In genomic region chr15:66705277-66705927, GRCh38 we compare ENCODE assay signal across 13 cellular contexts. TPM values are rescaled to one million over a fixed set of nuclear protein-coding genes. Genes with fewer than 3 reads are reported as not detected.
DNase-seq lines count a peak whose midpoint lies in the region; ATAC-seq and TF ChIP-seq lines count a peak whose summit lies in the region.
"Had no signal": no experiment of that assay in that cellular context is flagged by ENCODE, and none has a peak within 500 bp of the region (broad histone marks: within the 10 kb centered on the region; RNA-seq: fewer than 3 reads in every experiment).

No MANE protein-coding gene starts in this region.

- ATAC-seq in HG03442 (IDR thresholded peaks at IDR 0.05; ENCODE audit: unreplicated experiment) (no peak), body of pancreas (no peak), HG02798 (IDR thresholded peaks at IDR 0.05; ENCODE audit: poor library complexity, unreplicated experiment) (no peak)

- WGBS in esophagus muscularis mucosa, result 83% methylated on average over 3 of the region's 3 CpGs
- WGBS in body of pancreas, 2 donors, result 65 to 90% methylated on average over 3 of the region's 3 CpGs

- peak overlapping the region; percentile 70 to 91 (median 83) for H3K27ac ChIP-seq in esophagus muscularis mucosa (replicated peaks in 1 of 4)
- H3K27ac ChIP-seq in osteoblast (ENCODE audit: low read depth, low read length), result peak overlapping the region; percentile 31
- H3K27ac ChIP-seq in body of pancreas, result no peak overlapping the region

- peaks cover 25% of the 10 kb centered on the region for H3K4me1 Mint-ChIP-seq in CD14-positive monocyte

- peaks cover 15 to 18% of the 10 kb centered on the region in 2 donors for H3K36me3 Mint-ChIP-seq in CD14-positive monocyte

- no peak for TF ChIP-seq POLR2A in esophagus muscularis mucosa (IDR thresholded peaks at IDR 0.05; ENCODE audit: low read depth)
- no peak for TF ChIP-seq POLR2A in body of pancreas (IDR thresholded peaks at IDR 0.05)

- H3K4me1 ChIP-seq in esophagus muscularis mucosa, result peaks cover 39 to 71% (median 63%) of the 10 kb centered on the region in 4 donors
- H3K4me1 ChIP-seq in osteoblast (ENCODE audit: insufficient read depth, low read length), result peaks cover 55% of the 10 kb centered on the region
- peaks cover 58% of the 10 kb centered on the region for H3K4me1 ChIP-seq in body of pancreas

- H3K27me3 ChIP-seq in esophagus muscularis mucosa (no peaks in the 10 kb centered on the region), osteoblast (ENCODE audit: insufficient read depth, low read length) (no peaks in the 10 kb centered on the region), body of pancreas (no peaks in the 10 kb centered on the region)

- peak overlapping the region; percentile 27 to 88 for H3K4me3 Mint-ChIP-seq in CD14-positive monocyte

- intact Hi-C loops in CD14-positive monocyte (cut with micrococcal nuclease) (loop anchor here (10.0 kb wide), 2 partner anchors 129 to 321 kb away; partner anchors contain the start of gene MAP2K1 (in 1 of the 2)), esophagus muscularis mucosa (cut with DNase I) (loop anchor here (2.0 kb wide), 1 partner anchor 69 kb away; no protein-coding TSS in a partner anchor), body of pancreas (cut with DNase I) (loop anchor here (5.0 kb wide), 1 partner anchor 42 kb away; no protein-coding TSS in a partner anchor)

- TF ChIP-seq CTCF in CD14-positive monocyte (IDR thresholded peaks at IDR 0.05) (no peak), esophagus muscularis mucosa (IDR thresholded peaks at IDR 0.05) (no peak), osteoblast (IDR thresholded peaks at IDR 0.05; ENCODE audit: extremely low read depth, low read depth, low read length) (no peak), body of pancreas (IDR thresholded peaks at IDR 0.05) (no peak)

- no peaks in the 10 kb centered on the region for H3K9me3 ChIP-seq in esophagus muscularis mucosa
- H3K9me3 ChIP-seq in osteoblast (ENCODE audit: low read depth, low read length), result no peaks in the 10 kb centered on the region
- H3K9me3 ChIP-seq in body of pancreas, result no peaks in the 10 kb centered on the region

- no peak for TF ChIP-seq EP300 in esophagus muscularis mucosa (IDR thresholded peaks at IDR 0.05)

- H3K4me3 ChIP-seq in esophagus muscularis mucosa, result peak overlapping the region; percentile 66 to 86 (median 74)
- peak overlapping the region; percentile 91 for H3K4me3 ChIP-seq in osteoblast (ENCODE audit: insufficient read depth, low read length)
- no peak overlapping the region for H3K4me3 ChIP-seq in body of pancreas

- H3K9me3 Mint-ChIP-seq in CD14-positive monocyte, result peaks cover 0 to 5% (median 2%) of the 10 kb centered on the region in 7 donors

- H3K27me3 Mint-ChIP-seq in CD14-positive monocyte (ENCODE audit: low read depth in 3 of 3), result peaks cover 24 to 35% (median 25%) of the 10 kb centered on the region in 3 donors

- DNase-seq in CD14-positive monocyte (ENCODE audit: low spot score) (no peak), MV-4-11 (lab: John Stamatoyannopoulos, UW) (peak; percentile 35), esophagus muscularis mucosa (ENCODE audit: extremely low spot score) (no peak), osteoblast (ENCODE audit: insufficient read length, low spot score, missing footprints) (peak; percentile 92), body of pancreas (no peak), NCI-H1694 (lab: John Stamatoyannopoulos, UW) (no peak)
- DNase-seq: activated CD4-positive, alpha-beta T cell treated with anti-CD3 and anti-CD28 coated beads, Interleukin-2, amount 50 U/mL, for 4 hours; H9; NCI-H1436 treated with DMSO at 0.1 percent for 48 hours; SHP77 treated with DMSO at 0.1 percent for 48 hours; stimulated activated CD4-positive, alpha-beta T cell treated with anti-CD3 and anti-CD28 coated beads, Interleukin-4, amount 100 ng/mL, for 24 hours had no signal

- no peak overlapping the region for H2AFZ ChIP-seq in osteoblast (ENCODE audit: low read length)

- no peak overlapping the region for H3K27ac Mint-ChIP-seq in CD14-positive monocyte
- H3K27ac Mint-ChIP-seq: H9 had no signal

- H4K20me1 ChIP-seq in osteoblast (ENCODE audit: insufficient read depth, low read length), result peaks cover 45% of the 10 kb centered on the region

- peak overlapping the region; percentile 97 for H3K4me2 ChIP-seq in osteoblast (ENCODE audit: insufficient read depth, low read length)

- peaks cover 80% of the 10 kb centered on the region for H3K79me2 ChIP-seq in osteoblast (ENCODE audit: insufficient read depth, low read length)

- H3K36me3 ChIP-seq in esophagus muscularis mucosa (peaks cover 0 to 18% (median 0%) of the 10 kb centered on the region in 4 donors), osteoblast (ENCODE audit: insufficient read depth, low read length) (peaks cover 12% of the 10 kb centered on the region), body of pancreas (replicated peaks in 1 of 2; ENCODE audit: insufficient read depth in 1 of 2, low read depth in 2 of 2) (no peaks in the 10 kb centered on the region)

RNA-seq across cellular contexts. Expression of gene SMAD6, which starts 3.4 kb away (rescaled TPM):
- not detected for polyA plus RNA-seq in CD14-positive monocyte
- total RNA-seq in esophagus muscularis mucosa, result 10 to 100 TPM in 3 of 4 donors, 1 to 10 TPM in 1; 9.4 to 18.9 (median 14.3) TPM
- total RNA-seq in osteoblast, result 28.9 and 31.8 TPM in 2 replicates
- total RNA-seq in body of pancreas, result 10 to 100 TPM; 14.0 to 25.4 TPM

Comparison
In these comparisons a context has a peak if more than half of its experiments do, and no peak if none do; other contexts are left out.
1. DNase-seq: peak in MV-4-11 (single experiment) and osteoblast (single experiment); none in CD14-positive monocyte (single experiment), esophagus muscularis mucosa (single experiment), body of pancreas (0 of 4) and NCI-H1694 (single experiment).
2. H3K27ac ChIP-seq: peak in esophagus muscularis mucosa (4 of 4) and osteoblast (single experiment); none in body of pancreas (0 of 4).
3. H3K4me3 ChIP-seq: peak in esophagus muscularis mucosa (4 of 4) and osteoblast (single experiment); none in body of pancreas (0 of 2).